ENCODE assay signal across 8 cellular contexts in the genomic region with DNA sequence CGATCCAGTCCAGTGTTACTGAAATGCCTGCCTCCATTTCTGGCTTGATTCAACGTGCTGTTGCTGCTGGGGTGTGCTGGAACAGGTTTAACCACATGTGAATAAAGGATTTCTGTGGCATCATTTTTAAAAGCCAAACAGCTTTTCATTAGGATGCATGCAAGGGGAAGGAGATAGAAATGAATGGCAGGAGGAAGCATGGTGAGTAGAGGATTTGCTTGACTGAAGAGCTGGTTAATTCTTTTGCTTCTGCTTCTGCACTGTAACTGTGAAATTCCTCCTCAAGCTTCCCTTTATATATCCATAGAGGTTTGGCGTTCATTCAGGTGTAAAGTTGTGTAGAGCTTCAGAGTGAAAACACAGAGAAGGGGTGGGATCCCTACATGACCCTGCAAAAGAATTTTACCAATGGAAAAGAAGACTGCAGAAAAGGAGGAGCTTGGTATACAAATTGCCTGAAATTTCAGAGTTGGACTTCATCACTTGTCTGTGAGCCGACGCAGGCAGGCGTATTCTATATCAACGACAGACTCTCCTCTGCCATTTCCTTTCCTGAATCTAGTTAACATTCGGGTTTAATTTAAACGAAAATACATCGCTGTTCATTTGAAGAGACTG. TPM values are rescaled to one million over a fixed set of nuclear protein-coding genes. Genes with fewer than 3 reads are reported as not detected.
DNase-seq lines count a peak whose midpoint lies in the region; ATAC-seq and TF ChIP-seq lines count a peak whose summit lies in the region.

Gene SOSTDC1, minus strand, starts transcription at position 270 of the 618 bp plus-strand sequence. Its CDS starts 70 bp downstream, at position 200.

- no peak for ATAC-seq in GM21528 (IDR thresholded peaks at IDR 0.05; ENCODE audit: low FRiP score, unreplicated experiment)

- no peaks in the 10 kb centered on the region for H3K9me2 ChIP-seq in MM.1S (replicated peaks; ENCODE audit: insufficient read depth, low read length)

- H3K9me3 ChIP-seq in stomach, result no peaks in the 10 kb centered on the region
- no peaks in the 10 kb centered on the region; the same call in 1 of the 2 replicates for H3K9me3 ChIP-seq in MM.1S (replicated peaks; ENCODE audit: insufficient read depth, low read length)

- H4K20me1 ChIP-seq in MM.1S (ENCODE audit: insufficient read depth, low read length), result no peaks in the 10 kb centered on the region

- H3K36me3 ChIP-seq in stomach (no peaks in the 10 kb centered on the region), MM.1S (replicated peaks; ENCODE audit: insufficient read depth, low read length) (no peaks in the 10 kb centered on the region)

- no peak within 1 kb of the TSS for H3K9ac ChIP-seq in MM.1S (ENCODE audit: low read length)

- no peak for TF ChIP-seq POLR2A in stomach (IDR thresholded peaks at IDR 0.05)

- H2AFZ ChIP-seq in MM.1S (ENCODE audit: low read length), result no peak within 1 kb of the TSS

- H3K27ac ChIP-seq in stomach (peak within 1 kb of the TSS; percentile 11 to 72 (median 38)), MM.1S (ENCODE audit: low read length) (no peak within 1 kb of the TSS)

- H3K4me1 ChIP-seq in stomach (peaks cover 0 to 24% (median 2%) of the 10 kb centered on the region in 4 donors), MM.1S (ENCODE audit: low read length) (no peaks in the 10 kb centered on the region)

- no peak for TF ChIP-seq CTCF in astrocyte of the spinal cord (IDR thresholded peaks at IDR 0.05; ENCODE audit: low read depth, low read length)
- no peak for TF ChIP-seq CTCF in stomach (IDR thresholded peaks at IDR 0.05)
- TF ChIP-seq CTCF in MM.1S (IDR thresholded peaks at IDR 0.05; ENCODE audit: low read length), result no peak

- intact Hi-C loops in stomach (cut with DNase I; ENCODE audit: low total_unique reads), result no loop called here

- no peaks in the 10 kb centered on the region for H3K27me3 ChIP-seq in stomach
- H3K27me3 ChIP-seq in MM.1S (replicated peaks; ENCODE audit: insufficient read depth, low read length), result no peaks in the 10 kb centered on the region

- H3K4me3 ChIP-seq in astrocyte of the spinal cord (ENCODE audit: low read depth, low read length), result peak within 1 kb of the TSS; percentile 27
- H3K4me3 ChIP-seq in stomach, result peak within 1 kb of the TSS; percentile 0 to 34 (median 29)
- H3K4me3 ChIP-seq in MM.1S (ENCODE audit: low read length), result no peak within 1 kb of the TSS

- TF ChIP-seq EP300 in stomach (IDR thresholded peaks at IDR 0.05), result no peak

- no peaks in the 10 kb centered on the region for H3K79me2 ChIP-seq in MM.1S (ENCODE audit: low read length)

- H3F3A ChIP-seq in MM.1S (ENCODE audit: insufficient read depth, low read length), result no peaks in the 10 kb centered on the region

- 7 to 13% (median 9%) methylated on average over 10 of the region's 10 CpGs for WGBS in stomach, 5 donors

- H3K4me2 ChIP-seq in MM.1S (ENCODE audit: low read depth, low read length), result no peak within 1 kb of the TSS

- in situ Hi-C loops in astrocyte of the spinal cord (cut with HindIII; ENCODE audit: low sequenced_read_pairs), result no loop called here

- DNase-seq in KG1 (lab: John Stamatoyannopoulos, UW) (peak; percentile 49), astrocyte of the spinal cord (ENCODE audit: low read depth, low spot score) (peak; percentile 32), inferior parietal cortex (ENCODE audit: extremely low spot score) (peak; percentile 56), stomach (no peak), MM.1S (no peak), NOMO-1 treated with DMSO at 0.1 percent for 48 hours (lab: John Stamatoyannopoulos, UW; ENCODE audit: unreplicated experiment) (no peak)
- no peak for DNase-seq in stimulated activated CD8-positive, alpha-beta memory T cell treated with anti-CD3 and anti-CD28 coated beads, Interleukin-4, amount 100 ng/mL, for 48 hours

RNA-seq across cellular contexts. Expression of gene SOSTDC1, which starts in this region (rescaled TPM):
- total RNA-seq in stomach, result 10 to 100 TPM in 2 of 5 donors, 1 to 10 TPM in 1, under 1 TPM in 1, not detected in 1; 0.89 to 18.7 (median 13.6) TPM
- 10 to 100 TPM in 1 of 3 donors, 1 to 10 TPM in 1, under 1 TPM in 1; 0.90 to 21.2 (median 5.9) TPM for polyA plus RNA-seq in stomach

Comparison
In these comparisons a context has a peak if more than half of its experiments do, and no peak if none do; other contexts are left out.
1. DNase-seq: peak in KG1 (single experiment), astrocyte of the spinal cord (single experiment) and inferior parietal cortex (single experiment); none in stomach (single experiment), MM.1S (single experiment), stimulated activated CD8-positive, alpha-beta memory T cell treated with anti-CD3 and anti-CD28 coated beads, Interleukin-4, amount 100 ng/mL, for 48 hours (single experiment) and NOMO-1 treated with DMSO at 0.1 percent for 48 hours (single experiment).